27 cellular contexts compared by ENCODE assay signal in the genomic region with DNA sequence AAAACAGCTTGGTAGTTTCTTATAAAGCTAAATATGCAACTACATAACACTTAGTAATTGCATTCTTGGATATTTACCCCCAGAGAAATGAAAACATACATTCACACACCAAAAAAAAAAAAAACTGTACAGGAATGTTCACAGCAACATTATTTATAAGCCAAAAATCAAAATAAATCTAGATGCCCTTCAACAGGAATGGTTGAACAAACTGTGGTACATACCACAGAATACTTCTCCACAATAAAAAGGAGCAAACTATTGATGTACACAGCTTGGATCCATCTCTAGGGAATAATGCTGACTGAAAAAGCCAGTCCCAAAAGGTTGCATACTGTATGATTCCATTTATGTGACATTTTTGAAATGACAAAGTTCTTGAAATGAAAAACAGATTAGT.
"Had no signal": no experiment of that assay in that cellular context is flagged by ENCODE, and none has a peak within 500 bp of the region (broad histone marks: within the 10 kb centered on the region; RNA-seq: fewer than 3 reads in every experiment).

No MANE protein-coding gene starts in this region.

- H3K27ac Mint-ChIP-seq: immature natural killer cell; naive thymus-derived CD4-positive, alpha-beta T cell; natural killer cell treated with Interleukin-12 subunit alpha and Interleukin-12 subunit beta and Interleukin-15 and Interleukin-18, amount 100 ng/mL, for 72 hours; stimulated activated effector memory CD8-positive, alpha-beta T cell treated with anti-CD3 and anti-CD28 coated beads, Interleukin-12 subunit alpha, Interleukin-12 subunit beta, amount 100 ng/mL, for 72 hours; stimulated activated naive CD8-positive, alpha-beta T cell treated with anti-CD3 and anti-CD28 coated beads, Interleukin-15, Interleukin-2, amounts not matched to agents 100 ng/mL and 50 ng/mL, for 24 hours had no signal

- DNase-seq: hypothalamus; kidney; left colon; left lung; midbrain; mucosa of descending colon; naive thymus-derived CD4-positive, alpha-beta T cell; pancreas; posterior cingulate gyrus; retina; right cardiac atrium; small intestine; spleen; stimulated activated CD4-positive, alpha-beta T cell treated with anti-CD3 and anti-CD28 coated beads, Interleukin-4, amount 100 ng/mL, for 24 hours; stimulated activated naive CD4-positive, alpha-beta T cell; tibial artery; trophoblast cell; uterus had no signal

- H3K4me1 Mint-ChIP-seq: immature natural killer cell; naive thymus-derived CD4-positive, alpha-beta T cell; stimulated activated effector memory CD8-positive, alpha-beta T cell treated with anti-CD3 and anti-CD28 coated beads, Interleukin-12 subunit alpha, Interleukin-12 subunit beta, amount 100 ng/mL, for 72 hours had no signal

- H3K27me3 ChIP-seq: left lung, pancreas, suprapubic skin, tibial artery, uterus had no signal

- ATAC-seq: left colon; left lung; mucosa of descending colon; naive thymus-derived CD4-positive, alpha-beta T cell; natural killer cell treated with Interleukin-12 subunit alpha and Interleukin-12 subunit beta and Interleukin-15 and Interleukin-18, amount 100 ng/mL, for 72 hours; pancreas; right cardiac atrium; sciatic nerve; stimulated activated effector memory CD8-positive, alpha-beta T cell treated with anti-CD3 and anti-CD28 coated beads, Interleukin-12 subunit alpha, Interleukin-12 subunit beta, amount 100 ng/mL, for 72 hours had no signal

- H3K9me3 Mint-ChIP-seq: natural killer cell treated with Interleukin-12 subunit alpha and Interleukin-12 subunit beta and Interleukin-15 and Interleukin-18, amount 100 ng/mL, for 72 hours; stimulated activated effector memory CD8-positive, alpha-beta T cell treated with anti-CD3 and anti-CD28 coated beads, Interleukin-12 subunit alpha, Interleukin-12 subunit beta, amount 100 ng/mL, for 72 hours; stimulated activated naive CD8-positive, alpha-beta T cell treated with anti-CD3 and anti-CD28 coated beads, Interleukin-15, Interleukin-2, amounts not matched to agents 100 ng/mL and 50 ng/mL, for 24 hours had no signal

- H3K4me3 ChIP-seq: left lung, lung, mucosa of descending colon, pancreas, prostate gland, spleen, suprapubic skin, thoracic aorta, tibial artery, uterus had no signal

- H3K4me3 Mint-ChIP-seq: naive thymus-derived CD4-positive, alpha-beta T cell; natural killer cell treated with Interleukin-12 subunit alpha and Interleukin-12 subunit beta and Interleukin-15 and Interleukin-18, amount 100 ng/mL, for 72 hours; stimulated activated effector memory CD8-positive, alpha-beta T cell treated with anti-CD3 and anti-CD28 coated beads, Interleukin-12 subunit alpha, Interleukin-12 subunit beta, amount 100 ng/mL, for 72 hours; stimulated activated naive CD8-positive, alpha-beta T cell treated with anti-CD3 and anti-CD28 coated beads, Interleukin-15, Interleukin-2, amounts not matched to agents 100 ng/mL and 50 ng/mL, for 24 hours had no signal

- H3K36me3 Mint-ChIP-seq: natural killer cell treated with Interleukin-12 subunit alpha and Interleukin-12 subunit beta and Interleukin-15 and Interleukin-18, amount 100 ng/mL, for 72 hours; stimulated activated effector memory CD8-positive, alpha-beta T cell treated with anti-CD3 and anti-CD28 coated beads, Interleukin-12 subunit alpha, Interleukin-12 subunit beta, amount 100 ng/mL, for 72 hours had no signal

- H3K4me1 ChIP-seq: left lung, pancreas, prostate gland, spleen, suprapubic skin had no signal

- H3K36me3 ChIP-seq: left lung, pancreas, prostate gland, spleen, suprapubic skin, thoracic aorta, tibial artery, uterus had no signal

- H3K9me3 ChIP-seq: mucosa of descending colon, pancreas, prostate gland, spleen, suprapubic skin, thoracic aorta, tibial artery, uterus had no signal
